ENCODE assay signal across 11 cellular contexts in genomic region chr1:9267827-9268581, GRCh38.
"Had no signal": no experiment of that assay in that cellular context is flagged by ENCODE, and none has a peak within 500 bp of the region (broad histone marks: within the 10 kb centered on the region; RNA-seq: fewer than 3 reads in every experiment).

No MANE protein-coding gene starts in this region.

- H3K4me3 ChIP-seq: esophagus squamous epithelium, hepatocyte, lung, ovary, right atrium auricular region, uterus had no signal

- H3K27me3 ChIP-seq: esophagus squamous epithelium, hepatocyte, neutrophil, ovary, right atrium auricular region, uterus had no signal

- H3K27ac ChIP-seq: hepatocyte, neutrophil, ovary, right atrium auricular region, uterus had no signal

- FAIRE-seq: colon, kidney, small intestine had no signal

- H3K36me3 ChIP-seq: ovary, uterus had no signal

- DNase-seq: esophagus squamous epithelium, kidney, left ventricle myocardium superior, small intestine had no signal

- H3K4me1 ChIP-seq: uterus had no signal

- H3K4me2 ChIP-seq: hepatocyte had no signal

- H2AFZ ChIP-seq: hepatocyte had no signal

- H3K9me3 ChIP-seq: esophagus squamous epithelium, neutrophil, ovary, right atrium auricular region, uterus had no signal

- H3K79me2 ChIP-seq: hepatocyte had no signal
